Comparison of ENCODE assay signal across 1 cellular context in genomic region chr6:36962874-36963273, GRCh38.
A peak's percentile ranks its signal among the peaks of the same experiment; 100 is the strongest.
TF ChIP-seq lines count a peak whose summit lies in the region.

No MANE protein-coding gene starts in this region.

TF ChIP-seq in HepG2, 621 proteins besides CTCF, POLR2A, EP300 and RAD21:
- TF ChIP-seq ZNF740 (CRISPR knock-in tag; IDR thresholded peaks at IDR 0.05), result no peak
- no peak for TF ChIP-seq DMAP1 (CRISPR knock-in tag; IDR thresholded peaks at IDR 0.05)
- no peak; the same call in 1 of the 2 replicates for TF ChIP-seq CEBPG (CRISPR knock-in tag; IDR thresholded peaks at IDR 0.05)
- TF ChIP-seq GABPB1 (CRISPR knock-in tag; IDR thresholded peaks at IDR 0.05), result 0 out of 2 replicates have a peak, but pooled peaks have one; percentile 18
- no peak for TF ChIP-seq SKI (IDR thresholded peaks at IDR 0.05; ENCODE audit: partially characterized antibody)
- TF ChIP-seq KDM6A (CRISPR knock-in tag; IDR thresholded peaks at IDR 0.05; ENCODE audit: low read depth), result no peak
- TF ChIP-seq GMEB1 (CRISPR knock-in tag; IDR thresholded peaks at IDR 0.05; ENCODE audit: borderline replicate concordance), result no peak
- TF ChIP-seq ONECUT2 (CRISPR knock-in tag; IDR thresholded peaks at IDR 0.05), result no peak
- no peak for TF ChIP-seq IKZF4 (CRISPR knock-in tag; IDR thresholded peaks at IDR 0.05; ENCODE audit: borderline replicate concordance, low read depth, not compliant biosample characterization)
- TF ChIP-seq ZNF124 (CRISPR knock-in tag; IDR thresholded peaks at IDR 0.05), result no peak
- TF ChIP-seq HBP1 (CRISPR knock-in tag; IDR thresholded peaks at IDR 0.05; ENCODE audit: low read depth), result no peak
- TF ChIP-seq CEBPB (IDR thresholded peaks at IDR 0.05; ENCODE audit: borderline replicate concordance, low read depth, low read length), result peak; percentile 74
- TF ChIP-seq ZBTB43 (CRISPR knock-in tag; conservative IDR thresholded peaks at IDR 0.05), result no peak
- TF ChIP-seq GTF3A (CRISPR knock-in tag; conservative IDR thresholded peaks at IDR 0.05), result no peak
- no peak for TF ChIP-seq ADNP (CRISPR knock-in tag; IDR thresholded peaks at IDR 0.05)
- TF ChIP-seq KDM5A (IDR thresholded peaks at IDR 0.05; ENCODE audit: borderline replicate concordance, low read length), result no peak
- TF ChIP-seq ZNF879 (CRISPR knock-in tag; IDR thresholded peaks at IDR 0.05), result no peak
- no peak for TF ChIP-seq ZNF282 (IDR thresholded peaks at IDR 0.05; ENCODE audit: partially characterized antibody)
- TF ChIP-seq RFX3 (CRISPR knock-in tag; IDR thresholded peaks at IDR 0.05), result peak; percentile 55; the same call in 1 of the 2 replicates
- TF ChIP-seq HNRNPLL (IDR thresholded peaks at IDR 0.05; ENCODE audit: low read depth, low read length, poor library complexity, severe bottlenecking), result no peak
- TF ChIP-seq ZBTB3 (CRISPR knock-in tag; IDR thresholded peaks at IDR 0.05; ENCODE audit: borderline replicate concordance, low read depth), result no peak
- no peak for TF ChIP-seq TERF1 (CRISPR knock-in tag; IDR thresholded peaks at IDR 0.05)
- no peak for TF ChIP-seq FOXO1 (CRISPR knock-in tag; IDR thresholded peaks at IDR 0.05)
